In genomic region chr7:23277359-23277989, GRCh38 we compare ENCODE assay signal across 1 cellular context.
TF ChIP-seq lines count a peak whose summit lies in the region.

No MANE protein-coding gene starts in this region.

TF ChIP-seq in HepG2, 621 proteins besides CTCF, POLR2A, EP300 and RAD21 (continued from another document):
- TF ChIP-seq ELF1 (CRISPR knock-in tag; IDR thresholded peaks at IDR 0.05) = 0 out of 2 replicates have a peak, but pooled peaks have one; percentile 35
- TF ChIP-seq PTBP1 (IDR thresholded peaks at IDR 0.05; ENCODE audit: low read depth, low read length, poor library complexity, severe bottlenecking) = no peak
- 0 out of 2 replicates have a peak, but pooled peaks have one; percentile 17 for TF ChIP-seq THRA (CRISPR knock-in tag; IDR thresholded peaks at IDR 0.05; ENCODE audit: borderline replicate concordance)
